ENCODE assay signal across 4 cellular contexts in genomic region chr3:118036215-118036614, GRCh38.
"Had no signal": no experiment of that assay in that cellular context is flagged by ENCODE, and none has a peak within 500 bp of the region (broad histone marks: within the 10 kb centered on the region; RNA-seq: fewer than 3 reads in every experiment).

No MANE protein-coding gene starts in this region.

- DNase-seq: IMR-90, KBM-7 had no signal

- H3K4me3 ChIP-seq: K562 had no signal

- H3K27ac ChIP-seq: HL-60 had no signal
